ENCODE assay signal across 26 cellular contexts in genomic region chr12:18859400-18859799, GRCh38.
"Had no signal": no experiment of that assay in that cellular context is flagged by ENCODE, and none has a peak within 500 bp of the region (broad histone marks: within the 10 kb centered on the region; RNA-seq: fewer than 3 reads in every experiment).

No MANE protein-coding gene starts in this region.

- H3K4me3 Mint-ChIP-seq: activated CD4-positive, alpha-beta T cell treated with anti-CD3 and anti-CD28 coated beads for 36 hours; activated naive CD8-positive, alpha-beta T cell; activated T-cell treated with anti-CD3 and anti-CD28 coated beads, Interleukin-2, amount 50 U/mL, for 72 hours; nephron; stimulated activated memory B cell treated with anti-CD40 and anti-IgM and Interleukin-4, amounts not matched to agents 10 μg/mL and 1 μg/mL and 100 μg/mL, for 72 hours; stimulated activated naive CD8-positive, alpha-beta T cell treated with anti-CD3 and anti-CD28 coated beads, Interleukin-15, amount 100 ng/mL, for 72 hours; T-helper 2 cell treated with Interferon-gamma antibody and Interleukin-4, amounts not matched to agents 5 μg/mL and 100 μg/mL, for 36 hours; type B pancreatic cell had no signal

- H3K4me3 ChIP-seq: colonic mucosa, heart right ventricle, left lung, pancreas, prostate gland, smooth muscle cell, uterus had no signal

- DNase-seq: activated CD4-positive, alpha-beta T cell treated with anti-CD3 and anti-CD28 coated beads for 36 hours; activated CD4-positive, CD25-positive, alpha-beta regulatory T cell; activated naive CD4-positive, alpha-beta T cell treated with Interleukin-2 at 50 U/mL for 16 hours; activated T-cell treated with anti-CD3 and anti-CD28 coated beads for 4 hours; activated T-cell treated with anti-CD3 and anti-CD28 coated beads, Interleukin-2, amount 50 U/mL, for 72 hours; anterior cingulate cortex; colonic mucosa; effector memory CD4-positive, alpha-beta T cell; erythroblast; heart right ventricle; left lung; pancreas; retina; stimulated activated CD4-positive, alpha-beta T cell treated with anti-CD3 and anti-CD28 coated beads, Interleukin-1b, Interleukin-23, amount 100 ng/mL, for 48 hours; stimulated activated CD4-positive, alpha-beta T cell treated with anti-CD3 and anti-CD28 coated beads, Interleukin-4, amount 100 ng/mL, for 4 hours; stimulated activated CD8-positive, alpha-beta memory T cell treated with anti-CD3 and anti-CD28 coated beads, Interleukin-4, amount 100 ng/mL, for 48 hours; stimulated activated naive CD8-positive, alpha-beta T cell treated with anti-CD3 and anti-CD28 coated beads, Interleukin-15, amount 100 ng/mL, for 72 hours; substantia nigra; uterus had no signal

- H3K4me1 ChIP-seq: colonic mucosa, left lung, pancreas, prostate gland, uterus had no signal

- H3K4me2 ChIP-seq: smooth muscle cell had no signal

- H3K4me1 Mint-ChIP-seq: activated CD4-positive, alpha-beta T cell treated with anti-CD3 and anti-CD28 coated beads for 36 hours; nephron; stimulated activated memory B cell treated with anti-CD40 and anti-IgM and Interleukin-4, amounts not matched to agents 10 μg/mL and 1 μg/mL and 100 μg/mL, for 72 hours; stimulated activated naive CD8-positive, alpha-beta T cell treated with anti-CD3 and anti-CD28 coated beads, Interleukin-15, amount 100 ng/mL, for 72 hours had no signal

- H3K36me3 Mint-ChIP-seq: activated naive CD8-positive, alpha-beta T cell; stimulated activated memory B cell treated with anti-CD40 and anti-IgM and Interleukin-4, amounts not matched to agents 10 μg/mL and 1 μg/mL and 100 μg/mL, for 72 hours had no signal

- H3K27me3 ChIP-seq: colonic mucosa, heart right ventricle, left lung, pancreas, uterus had no signal

- H3K27me3 Mint-ChIP-seq: activated naive CD8-positive, alpha-beta T cell; stimulated activated memory B cell treated with anti-CD40 and anti-IgM and Interleukin-4, amounts not matched to agents 10 μg/mL and 1 μg/mL and 100 μg/mL, for 72 hours; stimulated activated naive CD8-positive, alpha-beta T cell treated with anti-CD3 and anti-CD28 coated beads, Interleukin-15, amount 100 ng/mL, for 72 hours had no signal

- H3K9me3 Mint-ChIP-seq: activated T-cell treated with anti-CD3 and anti-CD28 coated beads, Interleukin-2, amount 50 U/mL, for 72 hours; stimulated activated naive CD8-positive, alpha-beta T cell treated with anti-CD3 and anti-CD28 coated beads, Interleukin-15, amount 100 ng/mL, for 72 hours; T-helper 2 cell treated with Interferon-gamma antibody and Interleukin-4, amounts not matched to agents 5 μg/mL and 100 μg/mL, for 36 hours; type B pancreatic cell had no signal

- H3K36me3 ChIP-seq: colonic mucosa, heart right ventricle, left lung, pancreas, prostate gland had no signal

- H3K27ac ChIP-seq: colonic mucosa, heart right ventricle, left lung, pancreas, prostate gland, uterus had no signal

- ATAC-seq: activated CD4-positive, alpha-beta T cell treated with anti-CD3 and anti-CD28 coated beads for 36 hours; activated T-cell treated with anti-CD3 and anti-CD28 coated beads, Interleukin-2, amount 50 U/mL, for 72 hours; left lung; pancreas; stimulated activated memory B cell treated with anti-CD40 and anti-IgM and Interleukin-4, amounts not matched to agents 10 μg/mL and 1 μg/mL and 100 μg/mL, for 72 hours; stimulated activated naive CD8-positive, alpha-beta T cell treated with anti-CD3 and anti-CD28 coated beads, Interleukin-15, amount 100 ng/mL, for 72 hours had no signal

- H3K27ac Mint-ChIP-seq: activated CD4-positive, alpha-beta T cell treated with anti-CD3 and anti-CD28 coated beads for 36 hours; activated naive CD8-positive, alpha-beta T cell; activated T-cell treated with anti-CD3 and anti-CD28 coated beads, Interleukin-2, amount 50 U/mL, for 72 hours; nephron; stimulated activated memory B cell treated with anti-CD40 and anti-IgM and Interleukin-4, amounts not matched to agents 10 μg/mL and 1 μg/mL and 100 μg/mL, for 72 hours; stimulated activated naive CD8-positive, alpha-beta T cell treated with anti-CD3 and anti-CD28 coated beads, Interleukin-15, amount 100 ng/mL, for 72 hours; T-helper 2 cell treated with Interferon-gamma antibody and Interleukin-4, amounts not matched to agents 5 μg/mL and 100 μg/mL, for 36 hours; type B pancreatic cell had no signal
